Comparison of ENCODE assay signal across 24 cellular contexts in genomic region chr7:130006771-130007170, GRCh38.
"Had no signal": no experiment of that assay in that cellular context is flagged by ENCODE, and none has a peak within 500 bp of the region (broad histone marks: within the 10 kb centered on the region; RNA-seq: fewer than 3 reads in every experiment).

No MANE protein-coding gene starts in this region.

- H3K9me3 ChIP-seq: Peyer's patch, SJCRH30 had no signal

- H3K4me1 ChIP-seq: Peyer's patch had no signal

- H3K27ac ChIP-seq: HL-60, PC-9, Peyer's patch, SJCRH30, SK-N-MC had no signal

- H3K27me3 ChIP-seq: Peyer's patch, SJCRH30 had no signal

- H2AFZ ChIP-seq: PC-9 had no signal

- H3K4me2 ChIP-seq: PC-9 had no signal

- H3K36me3 ChIP-seq: Peyer's patch, SJCRH30 had no signal

- H3K4me3 ChIP-seq: PC-9, Peyer's patch, SJCRH30, SK-N-MC had no signal

- DNase-seq: Kasumi-1, KG1, MM.1S, NCI-H1092 treated with DMSO at 0.1 percent for 48 hours, NCI-H1436, NCI-H187, NCI-H2029, NCI-H2081 treated with DMSO at 0.1 percent for 48 hours, NCI-H2171, NCI-H226, NCI-H446, NCI-H510A, NCI-H524 treated with DMSO at 0.1 percent for 48 hours, NCI-H69, NCI-H774, OCI-M1, PC-9, Peyer's patch, SHP77 treated with DMSO at 0.1 percent for 48 hours, SJCRH30 had no signal

- ATAC-seq: Right ventricle myocardium inferior had no signal

- FAIRE-seq: HTR-8/SVneo had no signal
